ENCODE assay signal across 28 cellular contexts in the genomic region with DNA sequence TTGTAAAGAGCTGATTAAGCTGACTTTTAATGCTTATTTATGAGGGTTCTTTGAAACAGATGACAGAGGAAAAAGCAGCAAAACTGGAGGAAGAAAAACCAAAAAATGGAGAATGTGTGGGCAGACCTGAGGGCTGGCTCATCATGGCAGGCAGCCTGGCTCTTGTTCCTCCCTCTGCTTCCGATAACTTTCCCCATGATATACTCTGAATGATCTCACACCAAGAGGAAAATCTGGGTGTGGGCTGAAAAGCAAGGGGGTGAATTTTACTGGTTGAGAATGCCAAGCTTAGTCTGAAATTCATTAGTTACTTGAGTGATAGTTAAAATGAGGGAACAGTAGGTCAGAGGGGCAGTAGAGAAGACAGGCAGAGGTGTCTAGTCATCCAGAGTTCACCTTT.
"Had no signal": no experiment of that assay in that cellular context is flagged by ENCODE, and none has a peak within 500 bp of the region (broad histone marks: within the 10 kb centered on the region; RNA-seq: fewer than 3 reads in every experiment).

No MANE protein-coding gene starts in this region.

- H3K36me3 ChIP-seq: Peyer's patch, WERI-Rb-1 had no signal

- H3K4me1 ChIP-seq: Peyer's patch had no signal

- H3K27me3 Mint-ChIP-seq: activated CD4-positive, alpha-beta memory T cell treated with anti-CD3 and anti-CD28 coated beads, Interleukin-2, amount 10 ng/mL, durations not matched to agents 7 days and 5 days; activated CD8-positive, alpha-beta memory T cell treated with anti-CD3 and anti-CD28 coated beads, Interleukin-2, amount 10 ng/mL, durations not matched to agents 7 days and 5 days; activated naive CD8-positive, alpha-beta T cell treated with anti-CD3 and anti-CD28 coated beads, Interleukin-2, amount 50 U/mL, for 24 hours had no signal

- DNase-seq: activated CD4-positive, alpha-beta memory T cell treated with anti-CD3 and anti-CD28 coated beads, Interleukin-2, amount 10 ng/mL, durations not matched to agents 7 days and 5 days; activated CD4-positive, alpha-beta T cell treated with anti-CD3 and anti-CD28 coated beads for 1 hour; activated CD4-positive, alpha-beta T cell treated with anti-CD3 and anti-CD28 coated beads for 48 hours; activated CD4-positive, CD25-positive, alpha-beta regulatory T cell; activated CD8-positive, alpha-beta memory T cell treated with anti-CD3 and anti-CD28 coated beads for 24 hours; activated CD8-positive, alpha-beta memory T cell treated with anti-CD3 and anti-CD28 coated beads, Interleukin-2, amount 10 ng/mL, durations not matched to agents 7 days and 5 days; activated CD8-positive, alpha-beta memory T cell treated with anti-CD3 and anti-CD28 coated beads, Interleukin-2, amount 50 U/mL, for 48 hours; activated gamma-delta T cell; activated naive CD4-positive, alpha-beta T cell treated with anti-CD3 and anti-CD28 coated beads for 36 hours; activated naive CD8-positive, alpha-beta T cell treated with anti-CD3 and anti-CD28 coated beads, Interleukin-2, amount 50 U/mL, for 24 hours; central memory CD4-positive, alpha-beta T cell; MM.1S; MV-4-11; NCI-H1092; NCI-H1436 treated with DMSO at 0.1 percent for 48 hours; NCI-H1694 treated with DMSO at 0.1 percent for 48 hours; NCI-H2029; NCI-H345; NCI-H524 treated with DMSO at 0.1 percent for 48 hours; Peyer's patch; Right ventricle myocardium superior; RPMI8226; T1000; WERI-Rb-1 had no signal

- H3K27ac Mint-ChIP-seq: activated CD4-positive, alpha-beta memory T cell treated with anti-CD3 and anti-CD28 coated beads, Interleukin-2, amount 10 ng/mL, durations not matched to agents 7 days and 5 days; activated CD8-positive, alpha-beta memory T cell treated with anti-CD3 and anti-CD28 coated beads, Interleukin-2, amount 10 ng/mL, durations not matched to agents 7 days and 5 days; activated naive CD4-positive, alpha-beta T cell treated with anti-CD3 and anti-CD28 coated beads for 36 hours; activated naive CD8-positive, alpha-beta T cell; activated naive CD8-positive, alpha-beta T cell treated with anti-CD3 and anti-CD28 coated beads, Interleukin-2, amount 50 U/mL, for 24 hours; activated T-helper 2 cell treated with anti-CD3 and anti-CD28 coated beads, Interferon-gamma antibody, Interleukin-2, Interleukin-4, amounts not matched to agents 10 μg/mL and 5 μg/mL and 100 μg/mL, durations not matched to agents 14 hours and 24 hours and 36 hours; brain had no signal

- H3K4me1 Mint-ChIP-seq: activated CD4-positive, alpha-beta memory T cell treated with anti-CD3 and anti-CD28 coated beads, Interleukin-2, amount 10 ng/mL, durations not matched to agents 7 days and 5 days; activated CD8-positive, alpha-beta memory T cell treated with anti-CD3 and anti-CD28 coated beads, Interleukin-2, amount 10 ng/mL, durations not matched to agents 7 days and 5 days; activated naive CD8-positive, alpha-beta T cell treated with anti-CD3 and anti-CD28 coated beads, Interleukin-2, amount 50 U/mL, for 24 hours had no signal

- H3K4me3 ChIP-seq: Peyer's patch had no signal

- H3K27me3 ChIP-seq: Peyer's patch had no signal

- H3K36me3 Mint-ChIP-seq: activated CD8-positive, alpha-beta memory T cell treated with anti-CD3 and anti-CD28 coated beads, Interleukin-2, amount 10 ng/mL, durations not matched to agents 7 days and 5 days; activated naive CD8-positive, alpha-beta T cell; brain had no signal

- H3K27ac ChIP-seq: KMS-11, Peyer's patch, WERI-Rb-1 had no signal

- H3K9ac ChIP-seq: KMS-11 had no signal

- H3K9me3 Mint-ChIP-seq: activated naive CD4-positive, alpha-beta T cell treated with anti-CD3 and anti-CD28 coated beads for 36 hours; activated T-helper 2 cell treated with anti-CD3 and anti-CD28 coated beads, Interferon-gamma antibody, Interleukin-2, Interleukin-4, amounts not matched to agents 10 μg/mL and 5 μg/mL and 100 μg/mL, durations not matched to agents 14 hours and 24 hours and 36 hours; brain had no signal

- H3K4me2 ChIP-seq: KMS-11 had no signal

- ATAC-seq: activated CD8-positive, alpha-beta memory T cell treated with anti-CD3 and anti-CD28 coated beads, Interleukin-2, amount 10 ng/mL, durations not matched to agents 7 days and 5 days; activated naive CD8-positive, alpha-beta T cell treated with anti-CD3 and anti-CD28 coated beads, Interleukin-2, amount 50 U/mL, for 24 hours had no signal

- H3K9me3 ChIP-seq: Peyer's patch had no signal

- H3K4me3 Mint-ChIP-seq: activated CD4-positive, alpha-beta memory T cell treated with anti-CD3 and anti-CD28 coated beads, Interleukin-2, amount 10 ng/mL, durations not matched to agents 7 days and 5 days; activated CD8-positive, alpha-beta memory T cell treated with anti-CD3 and anti-CD28 coated beads, Interleukin-2, amount 10 ng/mL, durations not matched to agents 7 days and 5 days; activated naive CD4-positive, alpha-beta T cell treated with anti-CD3 and anti-CD28 coated beads for 36 hours; activated naive CD8-positive, alpha-beta T cell; activated naive CD8-positive, alpha-beta T cell treated with anti-CD3 and anti-CD28 coated beads, Interleukin-2, amount 50 U/mL, for 24 hours; brain had no signal
